Comparison of ENCODE assay signal across 9 cellular contexts in the genomic region with DNA sequence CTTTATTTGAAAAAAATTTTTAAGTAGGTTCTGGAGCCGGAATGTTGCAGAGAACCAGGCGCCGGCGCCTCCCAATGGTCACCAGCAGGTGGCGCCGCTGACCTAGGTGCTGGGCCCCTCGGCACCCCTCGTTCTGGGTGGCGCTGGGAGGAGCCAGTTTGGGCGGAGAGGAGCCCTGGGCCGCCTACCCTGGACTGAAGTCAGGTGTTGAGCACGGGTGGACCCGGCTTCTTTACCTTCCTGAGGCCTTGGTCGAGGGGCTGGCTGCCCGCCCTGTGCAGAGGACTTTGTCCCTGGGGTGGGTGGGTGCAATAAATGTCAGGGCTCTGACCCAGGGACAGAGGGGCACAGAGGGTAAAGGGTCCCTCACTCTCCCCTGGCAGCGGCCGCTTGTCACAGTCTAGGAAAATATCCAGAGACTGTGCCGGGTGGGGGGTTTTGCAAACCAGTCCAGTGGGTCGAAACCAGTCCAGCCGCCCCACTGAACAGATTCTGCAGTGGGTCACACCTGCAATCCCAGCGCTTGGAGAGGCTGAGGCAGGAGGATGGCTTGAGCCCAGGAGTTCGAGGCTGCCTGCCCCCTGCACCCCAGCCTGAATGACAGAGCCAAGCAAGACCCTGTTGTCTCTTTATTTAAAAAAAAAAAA. TPM values are rescaled to one million over a fixed set of nuclear protein-coding genes. Genes with fewer than 3 reads are reported as not detected.
DNase-seq lines count a peak whose midpoint lies in the region; ATAC-seq and TF ChIP-seq lines count a peak whose summit lies in the region.
"Had no signal": no experiment of that assay in that cellular context is flagged by ENCODE, and none has a peak within 500 bp of the region (broad histone marks: within the 10 kb centered on the region; RNA-seq: fewer than 3 reads in every experiment).

No MANE protein-coding gene starts in this region.

- DNase-seq in NCI-H524 (lab: John Stamatoyannopoulos, UW) (peak; percentile 29 to 62), NCI-H524 treated with DMSO at 0.1 percent for 48 hours (lab: John Stamatoyannopoulos, UW) (no peak), IMR-90 (peak; percentile 42), fibroblast of gingiva (ENCODE audit: low read depth) (peak; percentile 49), nephron progenitor cell (peak; percentile 89), stomach (peak; percentile 90)
- DNase-seq in activated T-cell treated with anti-CD3 and anti-CD28 coated beads, Interleukin-2, amount 50 U/mL, for 1 hour = peak; percentile 83

- in situ Hi-C loops in IMR-90 (cut with MboI; ENCODE audit: low sequenced_read_pairs) = loop anchor here (25.0 kb wide), 1 partner anchor 635 kb away; no protein-coding TSS in a partner anchor

- H3K4me1 Mint-ChIP-seq in nephron progenitor cell = no peaks in the 10 kb centered on the region

- H3K9me3 ChIP-seq in IMR-90 (ENCODE audit: control insufficient read depth, insufficient read depth, low read length) (no peaks in the 10 kb centered on the region), stomach (no peaks in the 10 kb centered on the region)

- no peaks in the 10 kb centered on the region for H3K79me1 ChIP-seq in IMR-90 (ENCODE audit: low read depth in 1 of 2, low read length in 2 of 2)

- H4K20me1 ChIP-seq in IMR-90 (ENCODE audit: insufficient read depth, low read length) = no peaks in the 10 kb centered on the region; the same call in 1 of the 2 replicates

- 69% methylated on average over 3 of the region's 22 CpGs; no CpG with 5 or more reads in 1 of the 2 experiments for WGBS in IMR-90 (ENCODE audit: extremely low coverage in 2 of 2, insufficient read length in 1 of 2), 2 experiments
- 16 to 24% (median 20%) methylated on average over 17 to 22 of the region's 22 CpGs for WGBS in stomach, 5 donors

- H2AK5ac ChIP-seq in IMR-90 (ENCODE audit: low read depth, low read length) = no peak overlapping the region

- peak; percentile 97 for TF ChIP-seq RAD21 in IMR-90 (IDR thresholded peaks at IDR 0.05; ENCODE audit: low read length)

- H3K27ac ChIP-seq in IMR-90 (ENCODE audit: insufficient read depth, low read length) (no peak overlapping the region), stomach (no peak overlapping the region)

- no peak overlapping the region for H4K5ac ChIP-seq in IMR-90 (ENCODE audit: low read depth, low read length)

- H3K27me3 ChIP-seq in IMR-90 (ENCODE audit: control insufficient read depth, insufficient read depth, low read length) (peaks cover 16% of the 10 kb centered on the region), stomach (no peaks in the 10 kb centered on the region)

- H3K4me3 ChIP-seq in IMR-90 (ENCODE audit: insufficient read depth, low read depth, low read length) = no peak overlapping the region
- H3K4me3 ChIP-seq in stomach = no peak overlapping the region

- no peaks in the 10 kb centered on the region for H3K4me1 ChIP-seq in IMR-90 (ENCODE audit: control insufficient read depth, insufficient read depth, low read length)
- H3K4me1 ChIP-seq in stomach = peaks cover 5 to 11% (median 9%) of the 10 kb centered on the region in 4 donors

- dilution Hi-C loops in IMR-90 (cut with HindIII; ENCODE audit: low sequenced_read_pairs, unreplicated experiment) = no loop called here

- peak overlapping the region; percentile 80 for H2AK9ac ChIP-seq in IMR-90 (replicated peaks; ENCODE audit: low read depth, low read length, poor library complexity)

- H3K4me3 Mint-ChIP-seq in nephron progenitor cell = no peak overlapping the region

- peak; percentile 94 for TF ChIP-seq CTCF in IMR-90 (conservative IDR thresholded peaks at IDR 0.05; ENCODE audit: low read depth, low read length)
- TF ChIP-seq CTCF in nephron progenitor cell (IDR thresholded peaks at IDR 0.05) = peak; percentile 98
- peak in 5 of 7 experiments; percentile 89 to 97 (median 96) for TF ChIP-seq CTCF in stomach (IDR thresholded peaks at IDR 0.05)

- no peak overlapping the region for H2BK120ac ChIP-seq in IMR-90 (ENCODE audit: low read depth, low read length)

- H3K56ac ChIP-seq in IMR-90 (ENCODE audit: extremely low read depth, insufficient read depth, low read length) = no peak overlapping the region

- no peak overlapping the region for H2BK5ac ChIP-seq in IMR-90 (ENCODE audit: low read depth, low read length, poor library complexity, severe bottlenecking)

- H4K8ac ChIP-seq in IMR-90 (ENCODE audit: low read depth in 2 of 2, low read length in 2 of 2) = no peak overlapping the region

- H3K23ac ChIP-seq in IMR-90 (ENCODE audit: low read depth, low read length) = no peak overlapping the region

- no peak for TF ChIP-seq POLR2A in IMR-90 (IDR thresholded peaks at IDR 0.05; ENCODE audit: low read depth, low read length)
- TF ChIP-seq POLR2A in stomach (IDR thresholded peaks at IDR 0.05) = no peak

- H2AFZ ChIP-seq in IMR-90 (replicated peaks; ENCODE audit: low read length, poor library complexity) = peak overlapping the region; percentile 71

- no peak overlapping the region for H4K91ac ChIP-seq in IMR-90 (ENCODE audit: insufficient read depth, low read depth, low read length)

- CTCF ChIA-PET in IMR-90 (lab: Yijun Ruan, JAX) = no interaction called here

- intact Hi-C loops in IMR-90 (cut with micrococcal nuclease) (loop anchor here (5.0 to 10.0 kb wide), 3 partner anchors 103 to 640 kb away; no protein-coding TSS in a partner anchor), stomach (cut with DNase I; ENCODE audit: low total_unique reads) (loop anchor here (10.0 kb wide), 2 partner anchors 143 to 303 kb away; a partner anchor contains a TSS)

- no peak overlapping the region for H2BK20ac ChIP-seq in IMR-90 (ENCODE audit: low read depth, low read length)

- H2BK15ac ChIP-seq in IMR-90 (ENCODE audit: low read depth, low read length) = no peak overlapping the region

- no TSS peak for BruUV-seq in IMR-90 (replicated peaks; lab: Mats Ljungman, UMichigan)

- H3K4me2 ChIP-seq in IMR-90 (ENCODE audit: low read depth, low read length) = no peak overlapping the region

- no peak overlapping the region for H3K9ac ChIP-seq in IMR-90 (ENCODE audit: low read depth, low read length)

- POLR2A ChIA-PET in IMR-90 (lab: Charles Lee; ENCODE audit: unreplicated experiment) = no interaction called here

- no peak overlapping the region for H3K27ac Mint-ChIP-seq in nephron progenitor cell

- no peaks in the 10 kb centered on the region for H3K36me3 Mint-ChIP-seq in nephron progenitor cell (ENCODE audit: low read depth)

- 0 out of 2 replicates have a peak, but pooled peaks cover 2% of the 10 kb centered on the region for H3K9me1 ChIP-seq in IMR-90 (ENCODE audit: insufficient read depth, low read length)

- peak; percentile 99 for ATAC-seq in IMR-90 (ENCODE audit: low read depth)

- H3K9me3 Mint-ChIP-seq in nephron progenitor cell = no peaks in the 10 kb centered on the region

- no peak overlapping the region for H3K14ac ChIP-seq in IMR-90 (replicated peaks; ENCODE audit: low read depth, low read length)

- H3K36me3 ChIP-seq in IMR-90 (ENCODE audit: control insufficient read depth, insufficient read depth, low read length) = no peaks in the 10 kb centered on the region
- H3K36me3 ChIP-seq in stomach = no peaks in the 10 kb centered on the region

- H3K27me3 Mint-ChIP-seq in nephron progenitor cell (ENCODE audit: low read depth, poor library complexity) = peaks cover 11% of the 10 kb centered on the region

- no peak for TF ChIP-seq EP300 in stomach (IDR thresholded peaks at IDR 0.05)

- H3K4ac ChIP-seq in IMR-90 (ENCODE audit: low read depth, low read length) = no peak overlapping the region

- H3K18ac ChIP-seq in IMR-90 (ENCODE audit: low read depth, low read length) = no peak overlapping the region

TF ChIP-seq in IMR-90, 13 proteins besides CTCF, POLR2A, EP300 and RAD21 (continues in another document):
- TF ChIP-seq CHD1 (IDR thresholded peaks at IDR 0.05; ENCODE audit: low read depth, low read length) (no peak), CEBPB (IDR thresholded peaks at IDR 0.05; ENCODE audit: low read depth, low read length) (no peak), MAZ (IDR thresholded peaks at IDR 0.05; ENCODE audit: borderline replicate concordance, low read depth, low read length) (peak; percentile 41; the same call in 1 of the 2 replicates), SMC3 (IDR thresholded peaks at IDR 0.05; ENCODE audit: low read depth, low read length) (peak; percentile 88)
- TF ChIP-seq, protein P1, sequence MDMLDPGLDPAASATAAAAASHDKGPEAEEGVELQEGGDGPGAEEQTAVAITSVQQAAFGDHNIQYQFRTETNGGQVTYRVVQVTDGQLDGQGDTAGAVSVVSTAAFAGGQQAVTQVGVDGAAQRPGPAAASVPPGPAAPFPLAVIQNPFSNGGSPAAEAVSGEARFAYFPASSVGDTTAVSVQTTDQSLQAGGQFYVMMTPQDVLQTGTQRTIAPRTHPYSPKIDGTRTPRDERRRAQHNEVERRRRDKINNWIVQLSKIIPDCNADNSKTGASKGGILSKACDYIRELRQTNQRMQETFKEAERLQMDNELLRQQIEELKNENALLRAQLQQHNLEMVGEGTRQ (IDR thresholded peaks at IDR 0.05; ENCODE audit: low read depth, low read length) = no peak

TF ChIP-seq in PFSK-1, 5 proteins besides CTCF, POLR2A, EP300 and RAD21 (continues in another document):
- no peak for TF ChIP-seq SIN3A (IDR thresholded peaks at IDR 0.05; ENCODE audit: borderline replicate concordance, insufficient read depth, low read length)
- no peak for TF ChIP-seq TAF1 (IDR thresholded peaks at IDR 0.05; ENCODE audit: borderline replicate concordance, insufficient read depth, low read length)
- TF ChIP-seq FOXP2 (optimal IDR thresholded peaks at IDR 0.05; ENCODE audit: borderline replicate concordance, extremely low read depth, extremely low read length, insufficient read depth) = peak; percentile 36
- TF ChIP-seq POLR2AphosphoS5 (IDR thresholded peaks at IDR 0.05; ENCODE audit: low read depth, low read length) = no peak

RNA-seq across cellular contexts. Expression of a gene that starts 30.1 kb away (rescaled TPM):
- total RNA-seq in IMR-90 (2012; rRNA removed) = not detected in 2 replicates
- not detected in 2 replicates for polyA plus RNA-seq in IMR-90 (2012; rRNA removed)
- not detected in 2 replicates for polyA plus RNA-seq in IMR-90 (2012; cell fraction: cytosol; rRNA removed)
- polyA plus RNA-seq in IMR-90 (2012; cell fraction: nucleus; rRNA removed; ENCODE audit: low replicate concordance) = not detected in 2 replicates
- not detected for polyA plus RNA-seq in PFSK-1 (2012; ENCODE audit: insufficient read length, low read depth)
- under 1 TPM in 1 of 5 donors, not detected in 4; 0.37 TPM for total RNA-seq in stomach
- polyA plus RNA-seq in stomach = 1 to 10 TPM in 2 of 3 donors, under 1 TPM in 1; 0.25 to 1.8 (median 1.8) TPM
- total RNA-seq: renal cortical epithelial cell had no signal

RNA-seq across cellular contexts. Expression of a gene that starts 40.3 kb away (rescaled TPM):
- total RNA-seq in IMR-90 (2012; rRNA removed) (111 and 113 TPM in 2 replicates), stomach (100 to 1,000 TPM; 145 to 518 (median 261) TPM)
- polyA plus RNA-seq in IMR-90 (2012; rRNA removed) (147 and 149 TPM in 2 replicates), stomach (100 to 1,000 TPM in 2 of 3 donors, 10 to 100 TPM in 1; 80.2 to 123 (median 114) TPM)
- polyA plus RNA-seq in IMR-90 (2012; cell fraction: cytosol; rRNA removed) = 125 and 140 TPM in 2 replicates
- 139 TPM in 2 replicates for polyA plus RNA-seq in IMR-90 (2012; cell fraction: nucleus; rRNA removed; ENCODE audit: low replicate concordance)
- 156 TPM for polyA plus RNA-seq in PFSK-1 (2012; ENCODE audit: insufficient read length, low read depth)
